Comparison of ENCODE assay signal across 1 cellular context in the genomic region with DNA sequence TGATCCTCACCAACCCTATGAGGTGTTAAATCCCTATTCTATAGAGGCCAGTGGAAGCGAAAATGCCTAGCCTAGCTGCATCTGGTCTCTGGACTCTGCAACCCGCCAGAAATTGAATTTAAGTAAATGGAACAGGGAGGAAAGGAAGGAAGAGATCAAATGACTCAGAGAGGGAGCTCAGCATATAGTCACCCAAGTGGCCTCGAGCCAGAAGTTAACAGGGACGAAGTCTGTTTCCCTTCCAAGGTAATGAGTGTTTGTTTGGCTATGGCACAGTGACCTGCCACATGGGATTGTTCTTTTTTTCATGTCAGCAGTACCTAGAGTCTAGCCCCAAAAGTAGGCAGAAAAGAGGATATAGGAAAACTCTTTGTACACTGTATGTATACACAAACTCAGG.
TF ChIP-seq lines count a peak whose summit lies in the region.

No MANE protein-coding gene starts in this region.

TF ChIP-seq in HCT116, 20 proteins besides CTCF, POLR2A, EP300 and RAD21 (continued from another document):
- TF ChIP-seq, protein P1, sequence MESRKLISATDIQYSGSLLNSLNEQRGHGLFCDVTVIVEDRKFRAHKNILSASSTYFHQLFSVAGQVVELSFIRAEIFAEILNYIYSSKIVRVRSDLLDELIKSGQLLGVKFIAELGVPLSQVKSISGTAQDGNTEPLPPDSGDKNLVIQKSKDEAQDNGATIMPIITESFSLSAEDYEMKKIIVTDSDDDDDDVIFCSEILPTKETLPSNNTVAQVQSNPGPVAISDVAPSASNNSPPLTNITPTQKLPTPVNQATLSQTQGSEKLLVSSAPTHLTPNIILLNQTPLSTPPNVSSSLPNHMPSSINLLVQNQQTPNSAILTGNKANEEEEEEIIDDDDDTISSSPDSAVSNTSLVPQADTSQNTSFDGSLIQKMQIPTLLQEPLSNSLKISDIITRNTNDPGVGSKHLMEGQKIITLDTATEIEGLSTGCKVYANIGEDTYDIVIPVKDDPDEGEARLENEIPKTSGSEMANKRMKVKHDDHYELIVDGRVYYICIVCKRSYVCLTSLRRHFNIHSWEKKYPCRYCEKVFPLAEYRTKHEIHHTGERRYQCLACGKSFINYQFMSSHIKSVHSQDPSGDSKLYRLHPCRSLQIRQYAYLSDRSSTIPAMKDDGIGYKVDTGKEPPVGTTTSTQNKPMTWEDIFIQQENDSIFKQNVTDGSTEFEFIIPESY (IDR thresholded peaks at IDR 0.05; ENCODE audit: extremely low read depth, insufficient replicate concordance, low read length): no peak
- TF ChIP-seq ZFX (IDR thresholded peaks at IDR 0.05): no peak
- TF ChIP-seq YY1 (IDR thresholded peaks at IDR 0.05; ENCODE audit: extremely low read depth, insufficient replicate concordance, low read depth, low read length): no peak
- TF ChIP-seq, protein P2, sequence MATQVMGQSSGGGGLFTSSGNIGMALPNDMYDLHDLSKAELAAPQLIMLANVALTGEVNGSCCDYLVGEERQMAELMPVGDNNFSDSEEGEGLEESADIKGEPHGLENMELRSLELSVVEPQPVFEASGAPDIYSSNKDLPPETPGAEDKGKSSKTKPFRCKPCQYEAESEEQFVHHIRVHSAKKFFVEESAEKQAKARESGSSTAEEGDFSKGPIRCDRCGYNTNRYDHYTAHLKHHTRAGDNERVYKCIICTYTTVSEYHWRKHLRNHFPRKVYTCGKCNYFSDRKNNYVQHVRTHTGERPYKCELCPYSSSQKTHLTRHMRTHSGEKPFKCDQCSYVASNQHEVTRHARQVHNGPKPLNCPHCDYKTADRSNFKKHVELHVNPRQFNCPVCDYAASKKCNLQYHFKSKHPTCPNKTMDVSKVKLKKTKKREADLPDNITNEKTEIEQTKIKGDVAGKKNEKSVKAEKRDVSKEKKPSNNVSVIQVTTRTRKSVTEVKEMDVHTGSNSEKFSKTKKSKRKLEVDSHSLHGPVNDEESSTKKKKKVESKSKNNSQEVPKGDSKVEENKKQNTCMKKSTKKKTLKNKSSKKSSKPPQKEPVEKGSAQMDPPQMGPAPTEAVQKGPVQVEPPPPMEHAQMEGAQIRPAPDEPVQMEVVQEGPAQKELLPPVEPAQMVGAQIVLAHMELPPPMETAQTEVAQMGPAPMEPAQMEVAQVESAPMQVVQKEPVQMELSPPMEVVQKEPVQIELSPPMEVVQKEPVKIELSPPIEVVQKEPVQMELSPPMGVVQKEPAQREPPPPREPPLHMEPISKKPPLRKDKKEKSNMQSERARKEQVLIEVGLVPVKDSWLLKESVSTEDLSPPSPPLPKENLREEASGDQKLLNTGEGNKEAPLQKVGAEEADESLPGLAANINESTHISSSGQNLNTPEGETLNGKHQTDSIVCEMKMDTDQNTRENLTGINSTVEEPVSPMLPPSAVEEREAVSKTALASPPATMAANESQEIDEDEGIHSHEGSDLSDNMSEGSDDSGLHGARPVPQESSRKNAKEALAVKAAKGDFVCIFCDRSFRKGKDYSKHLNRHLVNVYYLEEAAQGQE (IDR thresholded peaks at IDR 0.05; ENCODE audit: low read depth): no peak
- no peak for TF ChIP-seq TCF7L2 (IDR thresholded peaks at IDR 0.05; ENCODE audit: borderline replicate concordance, extremely low read depth, insufficient read depth, insufficient read length)
- peak; percentile 74 for TF ChIP-seq FOSL1 (IDR thresholded peaks at IDR 0.05; ENCODE audit: low read depth)
- TF ChIP-seq EGR1 (IDR thresholded peaks at IDR 0.05; ENCODE audit: low read depth): no peak
- no peak for TF ChIP-seq ZNF274 (IDR thresholded peaks at IDR 0.05; ENCODE audit: low read depth, low read length)
- TF ChIP-seq, protein P3, sequence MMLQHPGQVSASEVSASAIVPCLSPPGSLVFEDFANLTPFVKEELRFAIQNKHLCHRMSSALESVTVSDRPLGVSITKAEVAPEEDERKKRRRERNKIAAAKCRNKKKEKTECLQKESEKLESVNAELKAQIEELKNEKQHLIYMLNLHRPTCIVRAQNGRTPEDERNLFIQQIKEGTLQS (IDR thresholded peaks at IDR 0.05): no peak
- no peak for TF ChIP-seq EZH2phosphoT487 (IDR thresholded peaks at IDR 0.05; ENCODE audit: borderline replicate concordance)
- TF ChIP-seq SIN3A (IDR thresholded peaks at IDR 0.05; ENCODE audit: low read depth): no peak
- no peak for TF ChIP-seq CEBPB (IDR thresholded peaks at IDR 0.05; ENCODE audit: low read depth)
- no peak for TF ChIP-seq ELF1 (IDR thresholded peaks at IDR 0.05; ENCODE audit: borderline replicate concordance, low read depth)
